Comparison of ENCODE assay signal across 24 cellular contexts in genomic region chr7:37119296-37119695, GRCh38.
"Had no signal": no experiment of that assay in that cellular context is flagged by ENCODE, and none has a peak within 500 bp of the region (broad histone marks: within the 10 kb centered on the region; RNA-seq: fewer than 3 reads in every experiment).

No MANE protein-coding gene starts in this region.

- H3K27me3 Mint-ChIP-seq: activated CD4-positive, alpha-beta T cell treated with anti-CD3 and anti-CD28 coated beads, Interleukin-2, amount 10 ng/mL, durations not matched to agents 7 days and 5 days; activated CD8-positive, alpha-beta T cell treated with anti-CD3 and anti-CD28 coated beads for 36 hours; activated naive CD8-positive, alpha-beta T cell treated with anti-CD3 and anti-CD28 coated beads, Interleukin-2, amount 50 U/mL, for 24 hours; brain; dendritic cell treated with granulocyte-macrophage colony-stimulating factor and Interleukin-4, amounts not matched to agents 40 ng/mL and 50 ng/mL, for 4 days; naive B cell; progenitor cell of endocrine pancreas had no signal

- H3K36me3 Mint-ChIP-seq: naive B cell had no signal

- H3K9ac ChIP-seq: neural progenitor cell had no signal

- ATAC-seq: activated CD8-positive, alpha-beta T cell treated with anti-CD3 and anti-CD28 coated beads for 36 hours; activated naive CD8-positive, alpha-beta T cell treated with anti-CD3 and anti-CD28 coated beads, Interleukin-2, amount 50 U/mL, for 24 hours; gastroesophageal sphincter; stimulated activated naive CD8-positive, alpha-beta T cell treated with anti-CD3 and anti-CD28 coated beads, Interleukin-15, Interleukin-2, amounts not matched to agents 100 U/mL and 50 U/mL, for 24 hours; upper lobe of right lung had no signal

- H3K27me3 ChIP-seq: gastroesophageal sphincter, neural progenitor cell, upper lobe of right lung had no signal

- H3K9me3 ChIP-seq: gastroesophageal sphincter, upper lobe of right lung had no signal

- H3K27ac Mint-ChIP-seq: activated CD4-positive, alpha-beta T cell treated with anti-CD3 and anti-CD28 coated beads, Interleukin-2, amount 10 ng/mL, durations not matched to agents 7 days and 5 days; activated CD8-positive, alpha-beta T cell treated with anti-CD3 and anti-CD28 coated beads for 36 hours; activated naive CD8-positive, alpha-beta T cell treated with anti-CD3 and anti-CD28 coated beads, Interleukin-2, amount 50 U/mL, for 24 hours; activated T-helper 1 cell treated with anti-CD3 and anti-CD28 coated beads, Interleukin-12 subunit alpha, Interleukin-12 subunit beta, Interleukin-2, Interleukin-4 antibody, amounts not matched to agents 30 ng/mL and 10 ng/mL and 1 ng/mL, durations not matched to agents 14 hours and 24 hours and 36 hours; dendritic cell treated with granulocyte-macrophage colony-stimulating factor and Interleukin-4, amounts not matched to agents 40 ng/mL and 50 ng/mL, for 4 days; neural progenitor cell had no signal

- DNase-seq: activated CD4-positive, alpha-beta T cell treated with anti-CD3 and anti-CD28 coated beads, Interleukin-2, amount 10 ng/mL, durations not matched to agents 7 days and 5 days; activated CD4-positive, CD25-positive, alpha-beta regulatory T cell treated with anti-CD3 and anti-CD28 coated beads, Interleukin-2, amount 50 U/mL, for 72 hours; activated CD8-positive, alpha-beta T cell treated with anti-CD3 and anti-CD28 coated beads for 36 hours; activated gamma-delta T cell; activated naive CD4-positive, alpha-beta T cell treated with anti-CD3 and anti-CD28 coated beads, Interleukin-2, amount 50 U/mL, for 16 hours; activated naive CD8-positive, alpha-beta T cell treated with anti-CD3 and anti-CD28 coated beads, Interleukin-2, amount 50 U/mL, for 24 hours; aorta; effector CD4-positive, alpha-beta T cell; head of caudate nucleus; hypothalamus; naive B cell; retina; stimulated activated CD4-positive, alpha-beta T cell treated with anti-CD3 and anti-CD28 coated beads, Interleukin-12 subunit alpha, Interleukin-12 subunit beta, amount 100 ng/mL, for 4 hours; stimulated activated CD4-positive, alpha-beta T cell treated with anti-CD3 and anti-CD28 coated beads, Interleukin-4, amount 100 ng/mL, for 4 hours; stimulated activated naive CD8-positive, alpha-beta T cell treated with anti-CD3 and anti-CD28 coated beads, Interleukin-15, Interleukin-2, amounts not matched to agents 100 U/mL and 50 U/mL, for 24 hours; T-helper 1 cell; upper lobe of right lung; WERI-Rb-1 had no signal

- H3K4me2 ChIP-seq: neural progenitor cell had no signal

- H3K27ac ChIP-seq: upper lobe of right lung, WERI-Rb-1 had no signal

- H3K4me3 Mint-ChIP-seq: activated CD4-positive, alpha-beta T cell treated with anti-CD3 and anti-CD28 coated beads, Interleukin-2, amount 10 ng/mL, durations not matched to agents 7 days and 5 days; activated CD8-positive, alpha-beta T cell treated with anti-CD3 and anti-CD28 coated beads for 36 hours; activated naive CD8-positive, alpha-beta T cell treated with anti-CD3 and anti-CD28 coated beads, Interleukin-2, amount 50 U/mL, for 24 hours; activated T-helper 1 cell treated with anti-CD3 and anti-CD28 coated beads, Interleukin-12 subunit alpha, Interleukin-12 subunit beta, Interleukin-2, Interleukin-4 antibody, amounts not matched to agents 30 ng/mL and 10 ng/mL and 1 ng/mL, durations not matched to agents 14 hours and 24 hours and 36 hours; brain; dendritic cell treated with granulocyte-macrophage colony-stimulating factor and Interleukin-4, amounts not matched to agents 40 ng/mL and 50 ng/mL, for 4 days; naive B cell; neural progenitor cell had no signal

- H3K4me3 ChIP-seq: gastroesophageal sphincter, neural progenitor cell, upper lobe of right lung had no signal

- H3K36me3 ChIP-seq: gastroesophageal sphincter, upper lobe of right lung, WERI-Rb-1 had no signal

- H2AFZ ChIP-seq: neural progenitor cell had no signal

- H3K9me3 Mint-ChIP-seq: dendritic cell treated with granulocyte-macrophage colony-stimulating factor and Interleukin-4, amounts not matched to agents 40 ng/mL and 50 ng/mL, for 4 days had no signal
